In the genomic region with DNA sequence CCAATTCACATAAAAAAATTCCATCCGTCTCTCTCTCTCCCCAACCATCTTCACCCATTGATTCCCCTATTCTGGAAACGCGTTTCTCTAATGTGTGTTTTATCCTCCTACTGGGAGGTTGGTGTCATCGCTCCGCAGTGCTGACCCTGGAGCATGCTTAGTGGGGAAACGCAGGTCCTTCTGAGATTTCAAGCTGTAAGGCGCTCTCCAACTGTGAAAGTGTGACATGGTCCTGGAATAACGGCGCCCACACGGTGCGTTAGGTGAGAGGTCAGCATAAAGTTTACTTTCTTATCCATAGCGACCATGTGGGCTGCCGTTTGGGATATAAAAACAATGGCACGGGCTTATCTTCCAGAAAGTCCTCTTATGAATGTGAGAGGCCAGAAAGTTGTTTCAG, we compare ENCODE assay signal across 15 cellular contexts.
"Had no signal": no experiment of that assay in that cellular context is flagged by ENCODE, and none has a peak within 500 bp of the region (broad histone marks: within the 10 kb centered on the region; RNA-seq: fewer than 3 reads in every experiment).

No MANE protein-coding gene starts in this region.

- H3K9me3 Mint-ChIP-seq: stimulated activated naive CD8-positive, alpha-beta T cell treated with anti-CD3 and anti-CD28 coated beads, Interleukin-15, amount 100 ng/mL, for 72 hours had no signal

- H3K27ac Mint-ChIP-seq: mesothelial cell of epicardium; nephron progenitor cell; stimulated activated naive CD8-positive, alpha-beta T cell treated with anti-CD3 and anti-CD28 coated beads, Interleukin-15, amount 100 ng/mL, for 72 hours had no signal

- H3K36me3 ChIP-seq: colonic mucosa, lower lobe of right lung, right lobe of liver had no signal

- H3K4me1 ChIP-seq: colonic mucosa, lower lobe of right lung, psoas muscle, right lobe of liver had no signal

- H3K4me3 ChIP-seq: colonic mucosa, hepatocyte had no signal

- H3K4me3 Mint-ChIP-seq: mesothelial cell of epicardium; nephron progenitor cell; stimulated activated naive CD8-positive, alpha-beta T cell treated with anti-CD3 and anti-CD28 coated beads, Interleukin-15, amount 100 ng/mL, for 72 hours had no signal

- DNase-seq: activated CD4-positive, alpha-beta T cell treated with anti-CD3 and anti-CD28 coated beads, Interleukin-2, amount 50 U/mL, for 4 hours; activated naive CD4-positive, alpha-beta T cell treated with Interleukin-2 at 50 U/mL for 16 hours; activated T-cell treated with anti-CD3 and anti-CD28 coated beads for 4 hours; colonic mucosa; effector CD4-positive, alpha-beta T cell; kidney glomerular epithelial cell; lower lobe of right lung; nephron progenitor cell; psoas muscle; right lobe of liver; spleen; stimulated activated naive CD8-positive, alpha-beta T cell treated with anti-CD3 and anti-CD28 coated beads, Interleukin-15, amount 100 ng/mL, for 72 hours; SW 1271 had no signal

- ATAC-seq: psoas muscle; stimulated activated naive CD8-positive, alpha-beta T cell treated with anti-CD3 and anti-CD28 coated beads, Interleukin-15, amount 100 ng/mL, for 72 hours had no signal

- H3K27ac ChIP-seq: colonic mucosa, hepatocyte, lower lobe of right lung, psoas muscle, right lobe of liver, spleen had no signal

- H3K9me3 ChIP-seq: colonic mucosa, lower lobe of right lung, psoas muscle, right lobe of liver, spleen had no signal

- H3K4me1 Mint-ChIP-seq: nephron progenitor cell; stimulated activated naive CD8-positive, alpha-beta T cell treated with anti-CD3 and anti-CD28 coated beads, Interleukin-15, amount 100 ng/mL, for 72 hours had no signal

- H3K27me3 Mint-ChIP-seq: stimulated activated naive CD8-positive, alpha-beta T cell treated with anti-CD3 and anti-CD28 coated beads, Interleukin-15, amount 100 ng/mL, for 72 hours had no signal

- H3K27me3 ChIP-seq: colonic mucosa, hepatocyte, right lobe of liver, spleen had no signal
